Comparison of ENCODE assay signal across 35 cellular contexts in genomic region chr15:79560384-79560783, GRCh38.
"Had no signal": no experiment of that assay in that cellular context is flagged by ENCODE, and none has a peak within 500 bp of the region (broad histone marks: within the 10 kb centered on the region; RNA-seq: fewer than 3 reads in every experiment).

No MANE protein-coding gene starts in this region.

- ATAC-seq: activated naive CD4-positive, alpha-beta T cell treated with anti-CD3 and anti-CD28 coated beads, Interleukin-2, amount 50 U/mL, for 72 hours; activated naive CD8-positive, alpha-beta T cell treated with anti-CD3 and anti-CD28 coated beads, Interleukin-2, amount 50 U/mL, for 24 hours; activated T-cell treated with anti-CD3 and anti-CD28 coated beads, Interleukin-2, amount 50 U/mL, for 4 hours; activated T-cell treated with anti-CD3 and anti-CD28 coated beads, Interleukin-2, amount 50 U/mL, for 72 hours; activated T-helper 17 cell treated with anti-CD3 and anti-CD28 coated beads, Interleukin-2, amount 50 U/mL, for 72 hours; body of pancreas had no signal

- H3K9me3 Mint-ChIP-seq: activated naive CD4-positive, alpha-beta T cell treated with anti-CD3 and anti-CD28 coated beads for 36 hours; activated naive CD4-positive, alpha-beta T cell treated with anti-CD3 and anti-CD28 coated beads, Interleukin-2, amount 10 ng/mL, durations not matched to agents 7 days and 5 days; activated naive CD4-positive, alpha-beta T cell treated with anti-CD3 and anti-CD28 coated beads, Interleukin-2, amount 50 U/mL, for 24 hours; activated naive CD4-positive, alpha-beta T cell treated with anti-CD3 and anti-CD28 coated beads, Interleukin-2, amount 50 U/mL, for 72 hours; activated naive CD8-positive, alpha-beta T cell treated with anti-CD3 and anti-CD28 coated beads for 36 hours; activated naive CD8-positive, alpha-beta T cell treated with anti-CD3 and anti-CD28 coated beads, Interleukin-2, amount 10 ng/mL, durations not matched to agents 7 days and 5 days; activated T-cell treated with anti-CD3 and anti-CD28 coated beads, Interleukin-2, amount 50 U/mL, for 72 hours; activated T-helper 1 cell treated with anti-CD3 and anti-CD28 coated beads, Interleukin-12 subunit alpha, Interleukin-12 subunit beta, Interleukin-2, Interleukin-4 antibody, amounts not matched to agents 30 ng/mL and 10 ng/mL and 1 ng/mL, durations not matched to agents 14 hours and 24 hours and 36 hours; activated T-helper 17 cell treated with anti-CD3 and anti-CD28 coated beads, Interleukin-2, amount 50 U/mL, for 72 hours; activated T-helper 2 cell treated with anti-CD3 and anti-CD28 coated beads, Interferon-gamma antibody, Interleukin-2, Interleukin-4, amounts not matched to agents 10 μg/mL and 5 μg/mL and 100 μg/mL, durations not matched to agents 14 hours and 24 hours and 36 hours; central memory CD8-positive, alpha-beta T cell had no signal

- H3K36me3 Mint-ChIP-seq: activated naive CD4-positive, alpha-beta T cell treated with anti-CD3 and anti-CD28 coated beads, Interleukin-2, amount 10 ng/mL, durations not matched to agents 7 days and 5 days; activated naive CD4-positive, alpha-beta T cell treated with anti-CD3 and anti-CD28 coated beads, Interleukin-2, amount 50 U/mL, for 24 hours; activated naive CD4-positive, alpha-beta T cell treated with anti-CD3 and anti-CD28 coated beads, Interleukin-2, amount 50 U/mL, for 72 hours; activated naive CD8-positive, alpha-beta T cell; activated naive CD8-positive, alpha-beta T cell treated with anti-CD3 and anti-CD28 coated beads for 36 hours; activated naive CD8-positive, alpha-beta T cell treated with anti-CD3 and anti-CD28 coated beads, Interleukin-2, amount 10 ng/mL, durations not matched to agents 7 days and 5 days; brain had no signal

- H3K27ac Mint-ChIP-seq: activated naive CD4-positive, alpha-beta T cell treated with anti-CD3 and anti-CD28 coated beads for 36 hours; activated naive CD4-positive, alpha-beta T cell treated with anti-CD3 and anti-CD28 coated beads, Interleukin-2, amount 10 ng/mL, durations not matched to agents 7 days and 5 days; activated naive CD4-positive, alpha-beta T cell treated with anti-CD3 and anti-CD28 coated beads, Interleukin-2, amount 50 U/mL, for 24 hours; activated naive CD4-positive, alpha-beta T cell treated with anti-CD3 and anti-CD28 coated beads, Interleukin-2, amount 50 U/mL, for 72 hours; activated naive CD8-positive, alpha-beta T cell; activated naive CD8-positive, alpha-beta T cell treated with anti-CD3 and anti-CD28 coated beads for 36 hours; activated naive CD8-positive, alpha-beta T cell treated with anti-CD3 and anti-CD28 coated beads, Interleukin-2, amount 10 ng/mL, durations not matched to agents 7 days and 5 days; activated naive CD8-positive, alpha-beta T cell treated with anti-CD3 and anti-CD28 coated beads, Interleukin-2, amount 50 U/mL, for 24 hours; activated T-cell treated with anti-CD3 and anti-CD28 coated beads, Interleukin-2, amount 50 U/mL, for 24 hours; activated T-cell treated with anti-CD3 and anti-CD28 coated beads, Interleukin-2, amount 50 U/mL, for 72 hours; activated T-helper 1 cell treated with anti-CD3 and anti-CD28 coated beads, Interleukin-12 subunit alpha, Interleukin-12 subunit beta, Interleukin-2, Interleukin-4 antibody, amounts not matched to agents 30 ng/mL and 10 ng/mL and 1 ng/mL, durations not matched to agents 14 hours and 24 hours and 36 hours; activated T-helper 17 cell treated with anti-CD3 and anti-CD28 coated beads, Interleukin-2, amount 50 U/mL, for 72 hours; activated T-helper 2 cell treated with anti-CD3 and anti-CD28 coated beads, Interferon-gamma antibody, Interleukin-2, Interleukin-4, amounts not matched to agents 10 μg/mL and 5 μg/mL and 100 μg/mL, durations not matched to agents 14 hours and 24 hours and 36 hours; brain had no signal

- H3K4me3 Mint-ChIP-seq: activated naive CD4-positive, alpha-beta T cell treated with anti-CD3 and anti-CD28 coated beads for 36 hours; activated naive CD4-positive, alpha-beta T cell treated with anti-CD3 and anti-CD28 coated beads, Interleukin-2, amount 10 ng/mL, durations not matched to agents 7 days and 5 days; activated naive CD4-positive, alpha-beta T cell treated with anti-CD3 and anti-CD28 coated beads, Interleukin-2, amount 50 U/mL, for 24 hours; activated naive CD8-positive, alpha-beta T cell; activated naive CD8-positive, alpha-beta T cell treated with anti-CD3 and anti-CD28 coated beads for 36 hours; activated naive CD8-positive, alpha-beta T cell treated with anti-CD3 and anti-CD28 coated beads, Interleukin-2, amount 10 ng/mL, durations not matched to agents 7 days and 5 days; activated naive CD8-positive, alpha-beta T cell treated with anti-CD3 and anti-CD28 coated beads, Interleukin-2, amount 50 U/mL, for 24 hours; activated T-cell treated with anti-CD3 and anti-CD28 coated beads, Interleukin-2, amount 50 U/mL, for 24 hours; activated T-cell treated with anti-CD3 and anti-CD28 coated beads, Interleukin-2, amount 50 U/mL, for 4 hours; activated T-cell treated with anti-CD3 and anti-CD28 coated beads, Interleukin-2, amount 50 U/mL, for 72 hours; activated T-helper 1 cell treated with anti-CD3 and anti-CD28 coated beads, Interleukin-12 subunit alpha, Interleukin-12 subunit beta, Interleukin-2, Interleukin-4 antibody, amounts not matched to agents 30 ng/mL and 10 ng/mL and 1 ng/mL, durations not matched to agents 14 hours and 24 hours and 36 hours; activated T-helper 17 cell treated with anti-CD3 and anti-CD28 coated beads, Interleukin-2, amount 50 U/mL, for 72 hours; brain; central memory CD8-positive, alpha-beta T cell had no signal

- DNase-seq: activated effector memory CD4-positive, alpha-beta T cell treated with anti-CD3 and anti-CD28 coated beads, Interleukin-2, amount 50 U/mL, for 16 hours; activated effector memory CD4-positive, alpha-beta T cell treated with Interleukin-2 at 50 U/mL for 16 hours; activated gamma-delta T cell; activated gamma-delta T cell treated with Interleukin-2 at 50 U/mL for 16 hours; activated naive CD4-positive, alpha-beta T cell; activated naive CD4-positive, alpha-beta T cell treated with anti-CD3 and anti-CD28 coated beads for 36 hours; activated naive CD4-positive, alpha-beta T cell treated with anti-CD3 and anti-CD28 coated beads, Interleukin-2, amount 10 ng/mL, durations not matched to agents 7 days and 5 days; activated naive CD4-positive, alpha-beta T cell treated with anti-CD3 and anti-CD28 coated beads, Interleukin-2, amount 50 U/mL, for 16 hours; activated naive CD4-positive, alpha-beta T cell treated with Interleukin-2 at 50 U/mL for 16 hours; activated naive CD8-positive, alpha-beta T cell treated with anti-CD3 and anti-CD28 coated beads for 36 hours; activated naive CD8-positive, alpha-beta T cell treated with anti-CD3 and anti-CD28 coated beads, Interleukin-2, amount 10 ng/mL, durations not matched to agents 7 days and 5 days; activated naive CD8-positive, alpha-beta T cell treated with anti-CD3 and anti-CD28 coated beads, Interleukin-2, amount 50 U/mL, for 24 hours; activated T-cell treated with anti-CD3 and anti-CD28 coated beads, Interleukin-2, amount 50 U/mL, for 1 hour; activated T-cell treated with anti-CD3 and anti-CD28 coated beads, Interleukin-2, amount 50 U/mL, for 24 hours; activated T-cell treated with anti-CD3 and anti-CD28 coated beads, Interleukin-2, amount 50 U/mL, for 4 hours; activated T-cell treated with anti-CD3 and anti-CD28 coated beads, Interleukin-2, amount 50 U/mL, for 48 hours; activated T-cell treated with anti-CD3 and anti-CD28 coated beads, Interleukin-2, amount 50 U/mL, for 72 hours; adrenal gland; amniotic stem cell; amygdala; anterior cingulate cortex; aorta; body of pancreas; brain microvascular endothelial cell; caudate nucleus; central memory CD4-positive, alpha-beta T cell; cerebellar nuclear complex had no signal

- H3K4me1 Mint-ChIP-seq: activated naive CD4-positive, alpha-beta T cell treated with anti-CD3 and anti-CD28 coated beads, Interleukin-2, amount 10 ng/mL, durations not matched to agents 7 days and 5 days; activated naive CD4-positive, alpha-beta T cell treated with anti-CD3 and anti-CD28 coated beads, Interleukin-2, amount 50 U/mL, for 24 hours; activated naive CD8-positive, alpha-beta T cell treated with anti-CD3 and anti-CD28 coated beads for 36 hours; activated naive CD8-positive, alpha-beta T cell treated with anti-CD3 and anti-CD28 coated beads, Interleukin-2, amount 10 ng/mL, durations not matched to agents 7 days and 5 days; activated naive CD8-positive, alpha-beta T cell treated with anti-CD3 and anti-CD28 coated beads, Interleukin-2, amount 50 U/mL, for 24 hours; activated T-helper 17 cell treated with anti-CD3 and anti-CD28 coated beads, Interleukin-2, amount 50 U/mL, for 72 hours; brain; central memory CD8-positive, alpha-beta T cell had no signal
